ENCODE assay signal across 29 cellular contexts in genomic region chr18:80188643-80189010, GRCh38. TPM values are rescaled to one million over a fixed set of nuclear protein-coding genes. Genes with fewer than 3 reads are reported as not detected.
"Had no signal": no experiment of that assay in that cellular context is flagged by ENCODE, and none has a peak within 500 bp of the region (broad histone marks: within the 10 kb centered on the region; RNA-seq: fewer than 3 reads in every experiment).

No MANE protein-coding gene starts in this region.

- H3K9me3 ChIP-seq: lower lobe of right lung, neutrophil, pancreas, prostate gland, sigmoid colon, spleen, testis, thyroid gland, transverse colon, upper lobe of left lung had no signal

- H3K4me3 Mint-ChIP-seq: natural killer cell; nephron progenitor cell; neural progenitor cell; stimulated activated effector memory CD8-positive, alpha-beta T cell treated with anti-CD3 and anti-CD28 coated beads, Interleukin-12 subunit alpha, Interleukin-12 subunit beta, amount 100 ng/mL, for 72 hours; stimulated activated naive CD8-positive, alpha-beta T cell treated with anti-CD3 and anti-CD28 coated beads, Interleukin-15, amount 100 ng/mL, for 72 hours had no signal

- H3K27ac ChIP-seq: lower lobe of right lung, neural progenitor cell, neutrophil, pancreas, prostate gland, sigmoid colon, spleen, testis, thyroid gland, transverse colon, upper lobe of left lung had no signal

- H3K4me1 Mint-ChIP-seq: naive B cell; natural killer cell; stimulated activated naive CD8-positive, alpha-beta T cell treated with anti-CD3 and anti-CD28 coated beads, Interleukin-15, amount 100 ng/mL, for 72 hours had no signal

- H3K4me3 ChIP-seq: lower lobe of right lung, neural progenitor cell, pancreas, prostate gland, sigmoid colon, spleen, testis, thyroid gland, transverse colon, upper lobe of left lung had no signal

- H3K4me1 ChIP-seq: lower lobe of right lung, neural progenitor cell, pancreas, prostate gland, sigmoid colon, spleen, testis, transverse colon, upper lobe of left lung had no signal

- ATAC-seq: left cardiac atrium; left lobe of liver; lower lobe of right lung; natural killer cell; pancreas; stimulated activated effector memory CD8-positive, alpha-beta T cell treated with anti-CD3 and anti-CD28 coated beads, Interleukin-12 subunit alpha, Interleukin-12 subunit beta, amount 100 ng/mL, for 72 hours; stimulated activated naive CD8-positive, alpha-beta T cell treated with anti-CD3 and anti-CD28 coated beads, Interleukin-15, amount 100 ng/mL, for 72 hours had no signal

- H3K9me3 Mint-ChIP-seq: naive B cell; natural killer cell; nephron progenitor cell; neural progenitor cell; stimulated activated effector memory CD8-positive, alpha-beta T cell treated with anti-CD3 and anti-CD28 coated beads, Interleukin-12 subunit alpha, Interleukin-12 subunit beta, amount 100 ng/mL, for 72 hours had no signal

- H3K36me3 Mint-ChIP-seq: naive B cell; natural killer cell; stimulated activated effector memory CD8-positive, alpha-beta T cell treated with anti-CD3 and anti-CD28 coated beads, Interleukin-12 subunit alpha, Interleukin-12 subunit beta, amount 100 ng/mL, for 72 hours had no signal

- H3K4me2 ChIP-seq: neural progenitor cell had no signal

- H3K36me3 ChIP-seq: lower lobe of right lung, neural progenitor cell, neutrophil, pancreas, prostate gland, sigmoid colon, spleen, thyroid gland, transverse colon, upper lobe of left lung had no signal

- H3K27ac Mint-ChIP-seq: natural killer cell; nephron progenitor cell; stimulated activated effector memory CD8-positive, alpha-beta T cell treated with anti-CD3 and anti-CD28 coated beads, Interleukin-12 subunit alpha, Interleukin-12 subunit beta, amount 100 ng/mL, for 72 hours; stimulated activated naive CD8-positive, alpha-beta T cell treated with anti-CD3 and anti-CD28 coated beads, Interleukin-15, amount 100 ng/mL, for 72 hours had no signal

- H2AFZ ChIP-seq: neural progenitor cell had no signal

- H3K27me3 ChIP-seq: neural progenitor cell, neutrophil, pancreas, sigmoid colon, spleen, testis, thyroid gland, transverse colon, upper lobe of left lung had no signal

- DNase-seq: head of caudate nucleus; hippocampal formation; kidney glomerular epithelial cell; left cardiac atrium; lower lobe of right lung; mammary epithelial cell; mesenchymal stem cell; naive B cell; natural killer cell; nephron progenitor cell; occipital lobe; pancreas; retina; right cardiac atrium; sigmoid colon; small intestine; spleen; stimulated activated CD4-positive, alpha-beta T cell treated with anti-CD3 and anti-CD28 coated beads, Interleukin-4, amount 100 ng/mL, for 24 hours; stimulated activated naive CD4-positive, alpha-beta T cell treated with Interleukin-2 at 50 U/mL for 16 hours; stimulated activated naive CD8-positive, alpha-beta T cell treated with anti-CD3 and anti-CD28 coated beads, Interleukin-15, amount 100 ng/mL, for 72 hours; testis; thyroid gland; transverse colon; upper lobe of left lung had no signal

RNA-seq across cellular contexts. Expression of gene PARD6G, which starts 58.7 kb away (rescaled TPM):
- total RNA-seq: natural killer cell had no signal
